ENCODE assay signal across 11 cellular contexts in genomic region chr13:50015263-50015662, GRCh38. TPM values are rescaled to one million over a fixed set of nuclear protein-coding genes. Genes with fewer than 3 reads are reported as not detected.
DNase-seq lines count a peak whose midpoint lies in the region; ATAC-seq and TF ChIP-seq lines count a peak whose summit lies in the region.
"Had no signal": no experiment of that assay in that cellular context is flagged by ENCODE, and none has a peak within 500 bp of the region (broad histone marks: within the 10 kb centered on the region; RNA-seq: fewer than 3 reads in every experiment).

A gene with protein sequence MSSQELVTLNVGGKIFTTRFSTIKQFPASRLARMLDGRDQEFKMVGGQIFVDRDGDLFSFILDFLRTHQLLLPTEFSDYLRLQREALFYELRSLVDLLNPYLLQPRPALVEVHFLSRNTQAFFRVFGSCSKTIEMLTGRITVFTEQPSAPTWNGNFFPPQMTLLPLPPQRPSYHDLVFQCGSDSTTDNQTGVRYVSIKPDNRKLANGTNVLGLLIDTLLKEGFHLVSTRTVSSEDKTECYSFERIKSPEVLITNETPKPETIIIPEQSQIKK (plus strand): TSS chr13:50015444. CDS start chr13:50015494, 50 bp downstream.

- H3K4me2 ChIP-seq in GM23248 (ENCODE audit: unreplicated experiment), result no peak within 1 kb of the TSS

- peaks cover 41% of the 10 kb centered on the region for H3K4me1 Mint-ChIP-seq in WTC11

- H3K36me3 ChIP-seq in GM23248 (ENCODE audit: low read depth) (peaks cover 38% of the 10 kb centered on the region), gastroesophageal sphincter (peaks cover 0 to 55% of the 10 kb centered on the region in 2 donors)

- peak within 1 kb of the TSS; percentile 19; the same call in 1 of the 2 replicates for H3K9ac ChIP-seq in GM23248

- TF ChIP-seq EP300 in gastroesophageal sphincter (IDR thresholded peaks at IDR 0.05), result no peak

- POLR2A ChIA-PET in WTC11 (lab: Charles Lee) (interaction anchor here (1.6 kb wide), 1 partner anchor 18 kb away, joined by 7 read pairs; the partner anchor contains the start of gene TRIM13), RWPE1 (lab: Yijun Ruan, JAX; ENCODE audit: low non-redundant PET) (interaction anchor here (0.6 kb wide), 1 partner anchor 656 kb away, joined by 4 read pairs; no protein-coding TSS in a partner anchor)

- H3F3A ChIP-seq in GM23248 (ENCODE audit: insufficient read depth), result peaks cover 54% of the 10 kb centered on the region

- H3K27me3 ChIP-seq in GM23248 (replicated peaks; ENCODE audit: insufficient read depth) (no peaks in the 10 kb centered on the region), gastroesophageal sphincter (no peaks in the 10 kb centered on the region)

- H3K27me3 Mint-ChIP-seq in WTC11 (ENCODE audit: low read depth), result no peaks in the 10 kb centered on the region

- H3K27ac ChIP-seq in GM23248 (peak within 1 kb of the TSS; percentile 61), gastroesophageal sphincter (peak within 1 kb of the TSS; percentile 56 to 61 (median 58)), RWPE1 (no peak within 1 kb of the TSS)

- peaks cover 40% of the 10 kb centered on the region for H3K36me3 Mint-ChIP-seq in WTC11

- H3K4me1 ChIP-seq in GM23248 (ENCODE audit: insufficient read depth) (peaks cover 14% of the 10 kb centered on the region), gastroesophageal sphincter (peaks cover 7 to 69% (median 27%) of the 10 kb centered on the region in 3 donors)

- H2AFZ ChIP-seq in GM23248, result no peak within 1 kb of the TSS

- TF ChIP-seq CTCF in WTC11 (IDR thresholded peaks at IDR 0.05) (no peak), gastroesophageal sphincter (IDR thresholded peaks at IDR 0.05) (no peak), RWPE1 (conservative IDR thresholded peaks at IDR 0.05; ENCODE audit: low read depth) (no peak)

- peak within 1 kb of the TSS; percentile 90 for H3K27ac Mint-ChIP-seq in WTC11

- CTCF ChIA-PET in WTC11 (lab: Charles Lee) (interaction anchor here (0.6 to 2.6 kb wide), 3 partner anchors 18 to 897 kb away, joined by 4 to 13 read pairs (median 4); partner anchors contain the start of gene TRIM13), RWPE1 (lab: Yijun Ruan, JAX) (interaction anchor here (0.6 to 1.0 kb wide), 2 partner anchors 24 to 43 kb away, joined by 3 read pairs; no protein-coding TSS in a partner anchor)

- H3K79me2 ChIP-seq in GM23248 (ENCODE audit: insufficient read depth), result peaks cover 50% of the 10 kb centered on the region

- H3K9me2 ChIP-seq in GM23248 (ENCODE audit: insufficient read depth), result no peaks in the 10 kb centered on the region

- ATAC-seq in WTC11 (peak; percentile 68), gastroesophageal sphincter (no peak), GM19351 (IDR thresholded peaks at IDR 0.05; ENCODE audit: unreplicated experiment) (no peak)
- ATAC-seq: PC-3 had no signal

- in situ Hi-C loops in GM23248 (cut with MboI), result no loop called here

- no peak within 1 kb of the TSS for H3K4me3 ChIP-seq in GM23248
- no peak within 1 kb of the TSS for H3K4me3 ChIP-seq in gastroesophageal sphincter

- no peaks in the 10 kb centered on the region for H4K20me1 ChIP-seq in GM23248 (ENCODE audit: insufficient read depth)

- peak; percentile 62 for DNase-seq in GM23248
- no peak for DNase-seq in WTC11 (ENCODE audit: low spot score)
- DNase-seq in renal cortical epithelial cell (ENCODE audit: low read depth), result peak; percentile 54
- no peak for DNase-seq in NCI-H146 treated with DMSO at 0.1 percent for 48 hours (lab: John Stamatoyannopoulos, UW; ENCODE audit: unreplicated experiment)
- DNase-seq in NCI-H748 treated with DMSO at 0.1 percent for 48 hours (lab: John Stamatoyannopoulos, UW), result no peak
- DNase-seq in RWPE1 (ENCODE audit: low spot score), result no peak
- DNase-seq: activated CD8-positive, alpha-beta memory T cell treated with anti-CD3 and anti-CD28 coated beads for 24 hours; PC-3; stimulated activated CD4-positive, alpha-beta T cell treated with anti-CD3 and anti-CD28 coated beads, Interleukin-4, amount 100 ng/mL, for 1 hour had no signal

- no peaks in the 10 kb centered on the region for H3K9me3 ChIP-seq in GM23248 (ENCODE audit: low read depth)
- H3K9me3 ChIP-seq in gastroesophageal sphincter, result no peaks in the 10 kb centered on the region

- no peak for TF ChIP-seq POLR2A in gastroesophageal sphincter (IDR thresholded peaks at IDR 0.05)

- 31 to 45% methylated on average over 5 of the region's 5 CpGs for WGBS in GM23248 (ENCODE audit: low coverage in 1 of 2, low lambda C conversion rate in 2 of 2, missing lambda C conversion rate in 2 of 2), 2 experiments
- 22 to 39% methylated on average over 5 of the region's 5 CpGs for WGBS in gastroesophageal sphincter (ENCODE audit: low coverage in 1 of 2), 2 donors

- H3K9me3 Mint-ChIP-seq in WTC11, result peaks cover 6% of the 10 kb centered on the region; the same call in 1 of the 2 replicates

- H3K4me3 Mint-ChIP-seq in WTC11, result peak within 1 kb of the TSS; percentile 31

TF ChIP-seq in WTC11, 78 proteins besides CTCF, POLR2A, EP300 and RAD21 (continues in another document):
- TF ChIP-seq ATF3 (CRISPR knock-in tag; conservative IDR thresholded peaks at IDR 0.05), result no peak
- TF ChIP-seq, protein P1, sequence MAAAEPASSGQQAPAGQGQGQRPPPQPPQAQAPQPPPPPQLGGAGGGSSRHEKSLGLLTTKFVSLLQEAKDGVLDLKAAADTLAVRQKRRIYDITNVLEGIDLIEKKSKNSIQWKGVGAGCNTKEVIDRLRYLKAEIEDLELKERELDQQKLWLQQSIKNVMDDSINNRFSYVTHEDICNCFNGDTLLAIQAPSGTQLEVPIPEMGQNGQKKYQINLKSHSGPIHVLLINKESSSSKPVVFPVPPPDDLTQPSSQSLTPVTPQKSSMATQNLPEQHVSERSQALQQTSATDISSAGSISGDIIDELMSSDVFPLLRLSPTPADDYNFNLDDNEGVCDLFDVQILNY (CRISPR knock-in tag; IDR thresholded peaks at IDR 0.05), result no peak
- TF ChIP-seq, protein P2, sequence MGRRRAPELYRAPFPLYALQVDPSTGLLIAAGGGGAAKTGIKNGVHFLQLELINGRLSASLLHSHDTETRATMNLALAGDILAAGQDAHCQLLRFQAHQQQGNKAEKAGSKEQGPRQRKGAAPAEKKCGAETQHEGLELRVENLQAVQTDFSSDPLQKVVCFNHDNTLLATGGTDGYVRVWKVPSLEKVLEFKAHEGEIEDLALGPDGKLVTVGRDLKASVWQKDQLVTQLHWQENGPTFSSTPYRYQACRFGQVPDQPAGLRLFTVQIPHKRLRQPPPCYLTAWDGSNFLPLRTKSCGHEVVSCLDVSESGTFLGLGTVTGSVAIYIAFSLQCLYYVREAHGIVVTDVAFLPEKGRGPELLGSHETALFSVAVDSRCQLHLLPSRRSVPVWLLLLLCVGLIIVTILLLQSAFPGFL (CRISPR knock-in tag; IDR thresholded peaks at IDR 0.05; ENCODE audit: borderline replicate concordance), result no peak
- TF ChIP-seq, protein P3, sequence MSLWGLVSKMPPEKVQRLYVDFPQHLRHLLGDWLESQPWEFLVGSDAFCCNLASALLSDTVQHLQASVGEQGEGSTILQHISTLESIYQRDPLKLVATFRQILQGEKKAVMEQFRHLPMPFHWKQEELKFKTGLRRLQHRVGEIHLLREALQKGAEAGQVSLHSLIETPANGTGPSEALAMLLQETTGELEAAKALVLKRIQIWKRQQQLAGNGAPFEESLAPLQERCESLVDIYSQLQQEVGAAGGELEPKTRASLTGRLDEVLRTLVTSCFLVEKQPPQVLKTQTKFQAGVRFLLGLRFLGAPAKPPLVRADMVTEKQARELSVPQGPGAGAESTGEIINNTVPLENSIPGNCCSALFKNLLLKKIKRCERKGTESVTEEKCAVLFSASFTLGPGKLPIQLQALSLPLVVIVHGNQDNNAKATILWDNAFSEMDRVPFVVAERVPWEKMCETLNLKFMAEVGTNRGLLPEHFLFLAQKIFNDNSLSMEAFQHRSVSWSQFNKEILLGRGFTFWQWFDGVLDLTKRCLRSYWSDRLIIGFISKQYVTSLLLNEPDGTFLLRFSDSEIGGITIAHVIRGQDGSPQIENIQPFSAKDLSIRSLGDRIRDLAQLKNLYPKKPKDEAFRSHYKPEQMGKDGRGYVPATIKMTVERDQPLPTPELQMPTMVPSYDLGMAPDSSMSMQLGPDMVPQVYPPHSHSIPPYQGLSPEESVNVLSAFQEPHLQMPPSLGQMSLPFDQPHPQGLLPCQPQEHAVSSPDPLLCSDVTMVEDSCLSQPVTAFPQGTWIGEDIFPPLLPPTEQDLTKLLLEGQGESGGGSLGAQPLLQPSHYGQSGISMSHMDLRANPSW (CRISPR knock-in tag; conservative IDR thresholded peaks at IDR 0.05; ENCODE audit: low read depth), result no peak
- TF ChIP-seq HMGA2 (CRISPR knock-in tag; IDR thresholded peaks at IDR 0.05), result no peak
- TF ChIP-seq, protein P4, sequence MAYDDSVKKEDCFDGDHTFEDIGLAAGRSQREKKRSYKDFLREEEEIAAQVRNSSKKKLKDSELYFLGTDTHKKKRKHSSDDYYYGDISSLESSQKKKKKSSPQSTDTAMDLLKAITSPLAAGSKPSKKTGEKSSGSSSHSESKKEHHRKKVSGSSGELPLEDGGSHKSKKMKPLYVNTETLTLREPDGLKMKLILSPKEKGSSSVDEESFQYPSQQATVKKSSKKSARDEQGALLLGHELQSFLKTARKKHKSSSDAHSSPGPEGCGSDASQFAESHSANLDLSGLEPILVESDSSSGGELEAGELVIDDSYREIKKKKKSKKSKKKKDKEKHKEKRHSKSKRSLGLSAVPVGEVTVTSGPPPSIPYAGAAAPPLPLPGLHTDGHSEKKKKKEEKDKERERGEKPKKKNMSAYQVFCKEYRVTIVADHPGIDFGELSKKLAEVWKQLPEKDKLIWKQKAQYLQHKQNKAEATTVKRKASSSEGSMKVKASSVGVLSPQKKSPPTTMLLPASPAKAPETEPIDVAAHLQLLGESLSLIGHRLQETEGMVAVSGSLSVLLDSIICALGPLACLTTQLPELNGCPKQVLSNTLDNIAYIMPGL (CRISPR knock-in tag; IDR thresholded peaks at IDR 0.05), result no peak

RNA-seq across cellular contexts. Expression of the gene that starts here (rescaled TPM):
- 0.97 TPM in 1 of 2 replicates, not detected in the other for total RNA-seq in GM23248 (2014; rRNA removed; shearing (Covaris generic))
- 0.15 and 0.30 TPM in 2 replicates for polyA plus RNA-seq in GM23248 (2016; fragmentation: Nextera tagmentation; extraction: Ambion mirVana)
- total RNA-seq in WTC11 (2021) (0.21 to 1.1 TPM (median 0.32 TPM) in 3 replicates), gastroesophageal sphincter (1 to 10 TPM in 3 of 4 donors, under 1 TPM in 1; 0.32 to 6.7 (median 3.4) TPM), renal cortical epithelial cell (5.5 and 7.6 TPM in 2 replicates)

Comparison
In these comparisons a context has a peak if more than half of its experiments do, and no peak if none do; other contexts are left out.
1. Peak in DNase-seq, H3K27ac ChIP-seq and H3K9ac ChIP-seq in GM23248; RNA of the gene not detected or under 1 TPM.